Comparison of ENCODE assay signal across 27 cellular contexts in the genomic region with DNA sequence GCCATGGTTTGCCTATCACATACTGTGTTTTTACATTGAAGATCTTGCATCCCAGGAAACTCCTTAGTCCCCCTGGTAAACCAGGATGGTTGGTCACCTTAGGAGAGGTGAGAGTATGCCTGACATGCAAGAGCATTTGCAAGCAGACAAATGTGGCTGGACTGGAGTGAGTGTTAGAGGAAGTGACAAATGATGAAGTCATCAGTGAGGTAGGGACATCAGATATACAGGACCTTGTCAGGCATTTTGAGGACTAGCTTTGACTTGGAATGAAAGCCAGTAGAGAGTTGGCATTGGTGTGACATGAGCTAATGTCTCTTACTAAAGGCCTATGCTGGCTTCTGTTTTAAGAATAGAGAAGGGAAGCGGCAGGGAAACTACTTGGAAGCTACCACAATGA.
"Had no signal": no experiment of that assay in that cellular context is flagged by ENCODE, and none has a peak within 500 bp of the region (broad histone marks: within the 10 kb centered on the region; RNA-seq: fewer than 3 reads in every experiment).

No MANE protein-coding gene starts in this region.

- DNase-seq: effector CD4-positive, alpha-beta T cell; endodermal cell; gastrocnemius medialis; islet precursor cell; left cardiac atrium; left ventricle myocardium inferior; lower lobe of right lung; mesenchymal stem cell; midbrain; occipital lobe; pancreas; right cardiac atrium; small intestine; stimulated activated CD4-positive, alpha-beta T cell treated with anti-CD3 and anti-CD28 coated beads, Interleukin-12 subunit alpha, Interleukin-12 subunit beta, amount 100 ng/mL, for 4 hours; stimulated activated CD4-positive, alpha-beta T cell treated with anti-CD3 and anti-CD28 coated beads, Interleukin-2, amount 100 ng/mL, for 48 hours; stimulated activated CD8-positive, alpha-beta memory T cell treated with anti-CD3 and anti-CD28 coated beads, Interleukin-4, amount 100 ng/mL, for 48 hours; stimulated activated naive CD8-positive, alpha-beta T cell treated with anti-CD3 and anti-CD28 coated beads, Interleukin-15, Interleukin-2, amounts not matched to agents 100 U/mL and 50 U/mL, for 24 hours; tibial artery; upper lobe of left lung had no signal

- H3K27me3 ChIP-seq: suprapubic skin, tibial artery, upper lobe of left lung, vagina had no signal

- H3K36me3 Mint-ChIP-seq: stimulated activated effector memory CD8-positive, alpha-beta T cell treated with anti-CD3 and anti-CD28 coated beads, Interleukin-12 subunit alpha, Interleukin-12 subunit beta, amount 100 ng/mL, for 72 hours had no signal

- H3K4me1 ChIP-seq: gastrocnemius medialis, left ventricle myocardium inferior, lower lobe of right lung, pancreas, suprapubic skin, tibial artery, upper lobe of left lung, vagina had no signal

- H3K4me1 Mint-ChIP-seq: endodermal cell; nephron; stimulated activated effector memory CD8-positive, alpha-beta T cell treated with anti-CD3 and anti-CD28 coated beads, Interleukin-12 subunit alpha, Interleukin-12 subunit beta, amount 100 ng/mL, for 72 hours had no signal

- FAIRE-seq: endothelial cell of umbilical vein, pancreas, small intestine had no signal

- ATAC-seq: esophagus mucosa; gastrocnemius medialis; left cardiac atrium; lower lobe of right lung; pancreas; right cardiac atrium; stimulated activated effector memory CD8-positive, alpha-beta T cell treated with anti-CD3 and anti-CD28 coated beads, Interleukin-12 subunit alpha, Interleukin-12 subunit beta, amount 100 ng/mL, for 72 hours; stimulated activated naive CD8-positive, alpha-beta T cell treated with anti-CD3 and anti-CD28 coated beads, Interleukin-15, Interleukin-2, amounts not matched to agents 100 U/mL and 50 U/mL, for 24 hours had no signal

- H3K27me3 Mint-ChIP-seq: progenitor cell of endocrine pancreas had no signal

- H3K4me3 ChIP-seq: coronary artery, gastrocnemius medialis, left ventricle myocardium inferior, lower lobe of right lung, pancreas, suprapubic skin, tibial artery, upper lobe of left lung, vagina had no signal

- H3K36me3 ChIP-seq: gastrocnemius medialis, left ventricle myocardium inferior, lower lobe of right lung, pancreas, suprapubic skin, tibial artery, upper lobe of left lung, vagina had no signal

- H3K27ac Mint-ChIP-seq: endodermal cell; nephron; progenitor cell of endocrine pancreas; stimulated activated effector memory CD8-positive, alpha-beta T cell treated with anti-CD3 and anti-CD28 coated beads, Interleukin-12 subunit alpha, Interleukin-12 subunit beta, amount 100 ng/mL, for 72 hours had no signal

- H3K27ac ChIP-seq: coronary artery, gastrocnemius medialis, left ventricle myocardium inferior, lower lobe of right lung, pancreas, suprapubic skin, tibial artery, upper lobe of left lung, vagina had no signal

- H3K4me3 Mint-ChIP-seq: endodermal cell; nephron; stimulated activated effector memory CD8-positive, alpha-beta T cell treated with anti-CD3 and anti-CD28 coated beads, Interleukin-12 subunit alpha, Interleukin-12 subunit beta, amount 100 ng/mL, for 72 hours had no signal
